In genomic region chr5:945691-946541, GRCh38 we compare ENCODE assay signal across 12 cellular contexts. TPM values are rescaled to one million over a fixed set of nuclear protein-coding genes. Genes with fewer than 3 reads are reported as not detected.
A peak's percentile ranks its signal among the peaks of the same experiment; 100 is the strongest.
DNase-seq lines count a peak whose midpoint lies in the region; ATAC-seq, FAIRE-seq and TF ChIP-seq lines count a peak whose summit lies in the region.
"Had no signal": no experiment of that assay in that cellular context is flagged by ENCODE, and none has a peak within 500 bp of the region (broad histone marks: within the 10 kb centered on the region; RNA-seq: fewer than 3 reads in every experiment).

No MANE protein-coding gene starts in this region.

- H2AFZ ChIP-seq in MM.1S (ENCODE audit: low read length): no peak overlapping the region

- no peaks in the 10 kb centered on the region for H3K9me2 ChIP-seq in MM.1S (replicated peaks; ENCODE audit: insufficient read depth, low read length)

- peak overlapping the region; percentile 3; the same call in 1 of the 2 replicates for H3K4me2 ChIP-seq in MM.1S (ENCODE audit: low read depth, low read length)

- FAIRE-seq in H54 (lab: Jason Lieb, UNC): no peak
- FAIRE-seq: colon had no signal

- H3K4me3 ChIP-seq in MM.1S (ENCODE audit: low read length) (no peak overlapping the region), mucosa of descending colon (no peak overlapping the region)
- H3K4me3 ChIP-seq: HAP-1 had no signal

- no peak for TF ChIP-seq POLR2A in H54 (IDR thresholded peaks at IDR 0.05; ENCODE audit: low read depth, low read length)

- no peaks in the 10 kb centered on the region for H3K79me2 ChIP-seq in MM.1S (ENCODE audit: low read length)

- DNase-seq in DMS79 treated with DMSO at 0.1 percent for 48 hours (lab: John Stamatoyannopoulos, UW) (peak; percentile 33), MM.1S (no peak), RPMI8226 (peak; percentile 82), mucosa of descending colon (peak in 1 of 3 donors; percentile 42), EL (no peak), H54 (ENCODE audit: insufficient read length, low spot score) (no peak), mucosa of gallbladder (ENCODE audit: low spot score) (no peak)
- DNase-seq: activated gamma-delta T cell, DND-41 had no signal

- H3K27ac ChIP-seq in MM.1S (ENCODE audit: low read length): no peak overlapping the region

- H3K27me3 ChIP-seq in MM.1S (replicated peaks; ENCODE audit: insufficient read depth, low read length): peaks cover 39% of the 10 kb centered on the region

- TF ChIP-seq CTCF in MM.1S (IDR thresholded peaks at IDR 0.05; ENCODE audit: low read length) (no peak), mucosa of descending colon (IDR thresholded peaks at IDR 0.05) (no peak)

- no peaks in the 10 kb centered on the region for H4K20me1 ChIP-seq in MM.1S (ENCODE audit: insufficient read depth, low read length)

- no peaks in the 10 kb centered on the region for H3F3A ChIP-seq in MM.1S (ENCODE audit: insufficient read depth, low read length)

- H3K36me3 ChIP-seq in MM.1S (replicated peaks; ENCODE audit: insufficient read depth, low read length) (no peaks in the 10 kb centered on the region), mucosa of descending colon (ENCODE audit: low read depth) (no peaks in the 10 kb centered on the region)
- H3K36me3 ChIP-seq: HAP-1 had no signal

- no peak overlapping the region for H3K9ac ChIP-seq in MM.1S (ENCODE audit: low read length)

- H3K4me1 ChIP-seq in MM.1S (ENCODE audit: low read length) (peaks cover 7% of the 10 kb centered on the region; the same call in 1 of the 2 replicates), mucosa of descending colon (ENCODE audit: low read depth) (no peaks in the 10 kb centered on the region)
- H3K4me1 ChIP-seq: HAP-1 had no signal

- ATAC-seq in mucosa of descending colon: peak; percentile 37
- ATAC-seq in HG03520 (IDR thresholded peaks at IDR 0.05; ENCODE audit: unreplicated experiment): no peak

- no peaks in the 10 kb centered on the region for H3K9me3 ChIP-seq in MM.1S (replicated peaks; ENCODE audit: insufficient read depth, low read length)
- H3K9me3 ChIP-seq in mucosa of descending colon: no peaks in the 10 kb centered on the region
- H3K9me3 ChIP-seq: HAP-1 had no signal

- intact Hi-C loops in mucosa of descending colon (cut with DNase I, micrococcal nuclease): no loop called here

RNA-seq across cellular contexts. Expression of gene TRIP13, which starts 53.2 kb away (rescaled TPM):
- total RNA-seq in mucosa of descending colon (1 to 10 TPM; 1.4 to 7.1 (median 2.1) TPM), mucosa of gallbladder (0.92 TPM)

RNA-seq across cellular contexts. Expression of gene BRD9, which starts 53.3 kb away (rescaled TPM):
- total RNA-seq in mucosa of descending colon (10 to 100 TPM; 30.8 to 46.5 (median 36.7) TPM), mucosa of gallbladder (40.8 TPM)

Comparison
In these comparisons a context has a peak if more than half of its experiments do, and no peak if none do; other contexts are left out.
1. DNase-seq: peak in DMS79 treated with DMSO at 0.1 percent for 48 hours (single experiment) and RPMI8226 (single experiment); none in MM.1S (single experiment), EL (single experiment), H54 (single experiment) and mucosa of gallbladder (single experiment).